ENCODE assay signal across 20 cellular contexts in the genomic region with DNA sequence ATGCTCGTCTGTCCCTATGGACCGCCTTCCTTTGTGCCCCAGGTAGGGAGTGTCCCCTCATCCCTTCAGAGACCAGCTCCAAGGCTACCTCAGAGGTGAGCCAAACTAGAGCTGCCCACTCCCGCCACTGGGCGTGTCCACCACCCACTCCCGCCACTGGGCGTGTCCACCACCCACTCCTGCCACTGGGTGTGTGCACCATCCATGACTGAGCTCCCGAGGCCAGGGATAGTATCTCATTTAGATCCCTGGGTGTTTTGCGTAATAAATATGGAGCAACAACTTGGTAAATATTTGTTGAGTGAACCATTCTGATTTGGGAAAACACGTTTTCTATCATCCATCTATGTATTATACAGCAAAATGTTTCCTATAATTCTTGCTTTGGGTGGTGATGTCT.
DNase-seq lines count a peak whose midpoint lies in the region; ATAC-seq and TF ChIP-seq lines count a peak whose summit lies in the region.
"Had no signal": no experiment of that assay in that cellular context is flagged by ENCODE, and none has a peak within 500 bp of the region (broad histone marks: within the 10 kb centered on the region; RNA-seq: fewer than 3 reads in every experiment).

No MANE protein-coding gene starts in this region.

- no peaks in the 10 kb centered on the region for H4K20me1 ChIP-seq in mammary epithelial cell (ENCODE audit: insufficient read depth, low read length)

- peak overlapping the region; percentile 3; the same call in 1 of the 2 replicates for H3K27ac ChIP-seq in ACC112 (ENCODE audit: low read depth, low read length)
- no peak overlapping the region for H3K27ac ChIP-seq in mammary epithelial cell (ENCODE audit: insufficient read depth, low read depth, low read length)
- H3K27ac ChIP-seq: KMS-11 had no signal

- dilution Hi-C loops in mammary epithelial cell (cut with HindIII; ENCODE audit: low sequenced_read_pairs) = no loop called here

- peaks cover 38% of the 10 kb centered on the region for H3K36me3 Mint-ChIP-seq in nephron (ENCODE audit: low read depth)
- H3K36me3 Mint-ChIP-seq: CD4-positive, CD25-positive, alpha-beta regulatory T cell had no signal

- in situ Hi-C loops in mammary epithelial cell (cut with MboI; ENCODE audit: low sequenced_read_pairs in 2 of 2) = no loop called here

- no peak overlapping the region for H3K4me2 ChIP-seq in mammary epithelial cell (ENCODE audit: insufficient read depth, low read depth, low read length)
- H3K4me2 ChIP-seq: KMS-11 had no signal

- no peak overlapping the region for H3K9ac ChIP-seq in mammary epithelial cell (ENCODE audit: insufficient read depth, low read length)
- H3K9ac ChIP-seq: KMS-11 had no signal

- peak; percentile 34 for DNase-seq in HuH-7 (ENCODE audit: low spot score)
- DNase-seq in mammary epithelial cell = peak; percentile 9
- no peak for DNase-seq in NCI-H526 (lab: John Stamatoyannopoulos, UW)
- no peak for DNase-seq in T-helper 9 cell
- no peak for DNase-seq in stimulated activated CD4-positive, alpha-beta T cell treated with anti-CD3 and anti-CD28 coated beads, Interleukin-15, amount 100 ng/mL, for 24 hours
- DNase-seq: Caco-2; CD4-positive, CD25-positive, alpha-beta regulatory T cell; DMS153; EL; NCI-H1048; NCI-H146; NCI-H2081 treated with DMSO at 0.1 percent for 48 hours; NCI-H524; NK-92 treated with Interleukin-12 subunit alpha and Interleukin-12 subunit beta, amount 100 ng/mL, for 24 hours; RPMI8226 had no signal

- CTCF ChIA-PET in mammary epithelial cell (lab: Charles Lee; ENCODE audit: low non-redundant PET) = no interaction called here

- H3K36me3 ChIP-seq in ACC112 (ENCODE audit: insufficient read depth, low read length) (peaks cover 4% of the 10 kb centered on the region; the same call in 1 of the 2 replicates), mammary epithelial cell (ENCODE audit: insufficient read depth, low read length) (no peaks in the 10 kb centered on the region)
- H3K36me3 ChIP-seq: HAP-1 had no signal

- H3K79me2 ChIP-seq in ACC112 (ENCODE audit: control insufficient read depth, insufficient read depth, low read length, unreplicated experiment) (peaks cover 66% of the 10 kb centered on the region), mammary epithelial cell (ENCODE audit: insufficient read depth, low read length) (no peaks in the 10 kb centered on the region)

- H3K4me1 Mint-ChIP-seq in nephron = peaks cover 47% of the 10 kb centered on the region

- H3K27me3 Mint-ChIP-seq in nephron (ENCODE audit: low read depth) = no peaks in the 10 kb centered on the region

- BruUV-seq in mammary epithelial cell (replicated peaks; lab: Mats Ljungman, UMichigan) = no TSS peak

- H3K4me3 ChIP-seq in ACC112 (ENCODE audit: low read depth, low read length) (no peak overlapping the region), mammary epithelial cell (replicated peaks in 1 of 3; ENCODE audit: insufficient read depth in 1 of 3, low read depth in 2 of 3, low read length in 3 of 3) (no peak overlapping the region)
- H3K4me3 ChIP-seq: HAP-1 had no signal

- intact Hi-C loops in mammary epithelial cell (cut with micrococcal nuclease) = no loop called here

- peaks cover 4% of the 10 kb centered on the region for H3K9me3 Mint-ChIP-seq in nephron

- H3K27ac Mint-ChIP-seq in nephron = peak overlapping the region; percentile 48 to 80 (median 72)
- H3K27ac Mint-ChIP-seq: CD4-positive, CD25-positive, alpha-beta regulatory T cell had no signal

- no peak for TF ChIP-seq CTCF in mammary epithelial cell (conservative IDR thresholded peaks at IDR 0.05 in 1 of 2, IDR thresholded peaks at IDR 0.05 in 1 of 2; ENCODE audit: extremely low read depth in 1 of 2, insufficient read depth in 1 of 2, low read depth in 1 of 2, low read length in 2 of 2)
- no peak for TF ChIP-seq CTCF in nephron (IDR thresholded peaks at IDR 0.05; ENCODE audit: unreplicated experiment in 3 of 3)

- no peaks in the 10 kb centered on the region for H3K27me3 ChIP-seq in ACC112 (ENCODE audit: insufficient read depth, low read length)
- H3K27me3 ChIP-seq in mammary epithelial cell (ENCODE audit: insufficient read depth, low read length) = no peaks in the 10 kb centered on the region

- H3K4me3 Mint-ChIP-seq in nephron = no peak overlapping the region
- H3K4me3 Mint-ChIP-seq: CD4-positive, CD25-positive, alpha-beta regulatory T cell had no signal

- H3K4me1 ChIP-seq in ACC112 (ENCODE audit: control insufficient read depth, insufficient read depth, low read length, unreplicated experiment) (peaks cover 30% of the 10 kb centered on the region), mammary epithelial cell (ENCODE audit: insufficient read depth, low read length) (peaks cover 22% of the 10 kb centered on the region)

- WGBS in mammary epithelial cell (ENCODE audit: low coverage, missing lambda C conversion rate) = 72% methylated on average over 9 of the region's 9 CpGs

- ATAC-seq in GM19463 (IDR thresholded peaks at IDR 0.05; ENCODE audit: unreplicated experiment) = no peak

- H3K9me3 ChIP-seq in mammary epithelial cell (replicated peaks; ENCODE audit: insufficient read depth, low read length) = no peaks in the 10 kb centered on the region
- H3K9me3 ChIP-seq: Caco-2, HAP-1 had no signal

- no peak overlapping the region for H2AFZ ChIP-seq in ACC112 (ENCODE audit: low read length, unreplicated experiment)
- H2AFZ ChIP-seq in mammary epithelial cell (ENCODE audit: low read depth, low read length) = no peak overlapping the region

Comparison
In these comparisons a context has a peak if more than half of its experiments do, and no peak if none do; other contexts are left out.
1. DNase-seq: peak in HuH-7 (single experiment) and mammary epithelial cell (single experiment); none in NCI-H526 (0 of 2), T-helper 9 cell (single experiment) and stimulated activated CD4-positive, alpha-beta T cell treated with anti-CD3 and anti-CD28 coated beads, Interleukin-15, amount 100 ng/mL, for 24 hours (single experiment).